In the genomic region with DNA sequence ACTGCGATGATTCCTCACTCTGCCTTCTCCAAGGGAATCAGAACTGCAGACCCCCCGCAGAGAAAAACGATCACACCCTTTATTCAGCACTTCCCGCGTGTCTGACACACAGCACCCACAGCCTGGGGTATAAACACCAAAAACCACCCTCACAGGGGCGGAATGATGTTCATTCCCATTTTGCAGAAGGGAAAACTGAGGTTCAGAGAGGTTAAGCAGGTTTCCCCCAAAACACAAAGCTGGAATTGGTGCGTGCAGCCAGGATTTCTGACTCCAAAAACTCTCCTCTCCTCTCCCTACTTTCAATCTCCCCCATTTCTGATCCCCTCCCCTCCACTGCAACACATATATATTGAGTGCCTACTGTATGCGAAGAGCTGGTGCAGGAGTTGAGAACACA, we compare ENCODE assay signal across 2 cellular contexts.
TF ChIP-seq lines count a peak whose summit lies in the region.

No MANE protein-coding gene starts in this region.

TF ChIP-seq in HepG2, 621 proteins besides CTCF, POLR2A, EP300 and RAD21:
- TF ChIP-seq KDM5B (CRISPR knock-in tag; IDR thresholded peaks at IDR 0.05; ENCODE audit: borderline replicate concordance) (no peak), ZNF629 (CRISPR knock-in tag; conservative IDR thresholded peaks at IDR 0.05) (peak; percentile 60; the same call in 1 of the 2 replicates)

TF ChIP-seq in WTC11, 78 proteins besides CTCF, POLR2A, EP300 and RAD21:
- no peak for TF ChIP-seq MYBL2 (CRISPR knock-in tag; IDR thresholded peaks at IDR 0.05)
- no peak for TF ChIP-seq TCF7 (CRISPR knock-in tag; IDR thresholded peaks at IDR 0.05; ENCODE audit: low read depth)
- TF ChIP-seq, protein P1, sequence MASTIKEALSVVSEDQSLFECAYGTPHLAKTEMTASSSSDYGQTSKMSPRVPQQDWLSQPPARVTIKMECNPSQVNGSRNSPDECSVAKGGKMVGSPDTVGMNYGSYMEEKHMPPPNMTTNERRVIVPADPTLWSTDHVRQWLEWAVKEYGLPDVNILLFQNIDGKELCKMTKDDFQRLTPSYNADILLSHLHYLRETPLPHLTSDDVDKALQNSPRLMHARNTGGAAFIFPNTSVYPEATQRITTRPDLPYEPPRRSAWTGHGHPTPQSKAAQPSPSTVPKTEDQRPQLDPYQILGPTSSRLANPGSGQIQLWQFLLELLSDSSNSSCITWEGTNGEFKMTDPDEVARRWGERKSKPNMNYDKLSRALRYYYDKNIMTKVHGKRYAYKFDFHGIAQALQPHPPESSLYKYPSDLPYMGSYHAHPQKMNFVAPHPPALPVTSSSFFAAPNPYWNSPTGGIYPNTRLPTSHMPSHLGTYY (CRISPR knock-in tag; IDR thresholded peaks at IDR 0.05): no peak
- no peak for TF ChIP-seq ZNF396 (CRISPR knock-in tag; IDR thresholded peaks at IDR 0.05; ENCODE audit: borderline replicate concordance)
- TF ChIP-seq, protein P2, sequence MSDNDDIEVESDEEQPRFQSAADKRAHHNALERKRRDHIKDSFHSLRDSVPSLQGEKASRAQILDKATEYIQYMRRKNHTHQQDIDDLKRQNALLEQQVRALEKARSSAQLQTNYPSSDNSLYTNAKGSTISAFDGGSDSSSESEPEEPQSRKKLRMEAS (CRISPR knock-in tag; IDR thresholded peaks at IDR 0.05): no peak
- no peak for TF ChIP-seq TP53 (CRISPR knock-in tag; IDR thresholded peaks at IDR 0.05)
- no peak for TF ChIP-seq ZNF263 (CRISPR knock-in tag; IDR thresholded peaks at IDR 0.05; ENCODE audit: low read depth)
- TF ChIP-seq SMAD3 (CRISPR knock-in tag; IDR thresholded peaks at IDR 0.05; ENCODE audit: borderline replicate concordance): no peak
- no peak for TF ChIP-seq HMGA2 (CRISPR knock-in tag; IDR thresholded peaks at IDR 0.05)
- no peak for TF ChIP-seq KAT7 (CRISPR knock-in tag; IDR thresholded peaks at IDR 0.05; ENCODE audit: borderline replicate concordance)
- TF ChIP-seq, protein P3, sequence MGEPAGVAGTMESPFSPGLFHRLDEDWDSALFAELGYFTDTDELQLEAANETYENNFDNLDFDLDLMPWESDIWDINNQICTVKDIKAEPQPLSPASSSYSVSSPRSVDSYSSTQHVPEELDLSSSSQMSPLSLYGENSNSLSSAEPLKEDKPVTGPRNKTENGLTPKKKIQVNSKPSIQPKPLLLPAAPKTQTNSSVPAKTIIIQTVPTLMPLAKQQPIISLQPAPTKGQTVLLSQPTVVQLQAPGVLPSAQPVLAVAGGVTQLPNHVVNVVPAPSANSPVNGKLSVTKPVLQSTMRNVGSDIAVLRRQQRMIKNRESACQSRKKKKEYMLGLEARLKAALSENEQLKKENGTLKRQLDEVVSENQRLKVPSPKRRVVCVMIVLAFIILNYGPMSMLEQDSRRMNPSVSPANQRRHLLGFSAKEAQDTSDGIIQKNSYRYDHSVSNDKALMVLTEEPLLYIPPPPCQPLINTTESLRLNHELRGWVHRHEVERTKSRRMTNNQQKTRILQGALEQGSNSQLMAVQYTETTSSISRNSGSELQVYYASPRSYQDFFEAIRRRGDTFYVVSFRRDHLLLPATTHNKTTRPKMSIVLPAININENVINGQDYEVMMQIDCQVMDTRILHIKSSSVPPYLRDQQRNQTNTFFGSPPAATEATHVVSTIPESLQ (CRISPR knock-in tag; IDR thresholded peaks at IDR 0.05): no peak
- TF ChIP-seq, protein P4, sequence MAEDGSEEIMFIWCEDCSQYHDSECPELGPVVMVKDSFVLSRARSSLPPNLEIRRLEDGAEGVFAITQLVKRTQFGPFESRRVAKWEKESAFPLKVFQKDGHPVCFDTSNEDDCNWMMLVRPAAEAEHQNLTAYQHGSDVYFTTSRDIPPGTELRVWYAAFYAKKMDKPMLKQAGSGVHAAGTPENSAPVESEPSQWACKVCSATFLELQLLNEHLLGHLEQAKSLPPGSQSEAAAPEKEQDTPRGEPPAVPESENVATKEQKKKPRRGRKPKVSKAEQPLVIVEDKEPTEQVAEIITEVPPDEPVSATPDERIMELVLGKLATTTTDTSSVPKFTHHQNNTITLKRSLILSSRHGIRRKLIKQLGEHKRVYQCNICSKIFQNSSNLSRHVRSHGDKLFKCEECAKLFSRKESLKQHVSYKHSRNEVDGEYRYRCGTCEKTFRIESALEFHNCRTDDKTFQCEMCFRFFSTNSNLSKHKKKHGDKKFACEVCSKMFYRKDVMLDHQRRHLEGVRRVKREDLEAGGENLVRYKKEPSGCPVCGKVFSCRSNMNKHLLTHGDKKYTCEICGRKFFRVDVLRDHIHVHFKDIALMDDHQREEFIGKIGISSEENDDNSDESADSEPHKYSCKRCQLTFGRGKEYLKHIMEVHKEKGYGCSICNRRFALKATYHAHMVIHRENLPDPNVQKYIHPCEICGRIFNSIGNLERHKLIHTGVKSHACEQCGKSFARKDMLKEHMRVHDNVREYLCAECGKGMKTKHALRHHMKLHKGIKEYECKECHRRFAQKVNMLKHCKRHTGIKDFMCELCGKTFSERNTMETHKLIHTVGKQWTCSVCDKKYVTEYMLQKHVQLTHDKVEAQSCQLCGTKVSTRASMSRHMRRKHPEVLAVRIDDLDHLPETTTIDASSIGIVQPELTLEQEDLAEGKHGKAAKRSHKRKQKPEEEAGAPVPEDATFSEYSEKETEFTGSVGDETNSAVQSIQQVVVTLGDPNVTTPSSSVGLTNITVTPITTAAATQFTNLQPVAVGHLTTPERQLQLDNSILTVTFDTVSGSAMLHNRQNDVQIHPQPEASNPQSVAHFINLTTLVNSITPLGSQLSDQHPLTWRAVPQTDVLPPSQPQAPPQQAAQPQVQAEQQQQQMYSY (CRISPR knock-in tag; IDR thresholded peaks at IDR 0.05): no peak
- TF ChIP-seq FOXK1 (CRISPR knock-in tag; IDR thresholded peaks at IDR 0.05): no peak
- TF ChIP-seq, protein P5, sequence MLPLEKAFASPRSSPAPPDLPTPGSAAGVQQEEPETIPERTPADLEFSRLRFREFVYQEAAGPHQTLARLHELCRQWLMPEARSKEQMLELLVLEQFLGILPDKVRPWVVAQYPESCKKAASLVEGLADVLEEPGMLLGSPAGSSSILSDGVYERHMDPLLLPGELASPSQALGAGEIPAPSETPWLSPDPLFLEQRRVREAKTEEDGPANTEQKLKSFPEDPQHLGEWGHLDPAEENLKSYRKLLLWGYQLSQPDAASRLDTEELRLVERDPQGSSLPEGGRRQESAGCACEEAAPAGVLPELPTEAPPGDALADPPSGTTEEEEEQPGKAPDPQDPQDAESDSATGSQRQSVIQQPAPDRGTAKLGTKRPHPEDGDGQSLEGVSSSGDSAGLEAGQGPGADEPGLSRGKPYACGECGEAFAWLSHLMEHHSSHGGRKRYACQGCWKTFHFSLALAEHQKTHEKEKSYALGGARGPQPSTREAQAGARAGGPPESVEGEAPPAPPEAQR (CRISPR knock-in tag; IDR thresholded peaks at IDR 0.05): no peak
- no peak for TF ChIP-seq EMX1 (CRISPR knock-in tag; IDR thresholded peaks at IDR 0.05)
- TF ChIP-seq, protein P6, sequence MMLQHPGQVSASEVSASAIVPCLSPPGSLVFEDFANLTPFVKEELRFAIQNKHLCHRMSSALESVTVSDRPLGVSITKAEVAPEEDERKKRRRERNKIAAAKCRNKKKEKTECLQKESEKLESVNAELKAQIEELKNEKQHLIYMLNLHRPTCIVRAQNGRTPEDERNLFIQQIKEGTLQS (CRISPR knock-in tag; conservative IDR thresholded peaks at IDR 0.05): no peak
- TF ChIP-seq, protein P7, sequence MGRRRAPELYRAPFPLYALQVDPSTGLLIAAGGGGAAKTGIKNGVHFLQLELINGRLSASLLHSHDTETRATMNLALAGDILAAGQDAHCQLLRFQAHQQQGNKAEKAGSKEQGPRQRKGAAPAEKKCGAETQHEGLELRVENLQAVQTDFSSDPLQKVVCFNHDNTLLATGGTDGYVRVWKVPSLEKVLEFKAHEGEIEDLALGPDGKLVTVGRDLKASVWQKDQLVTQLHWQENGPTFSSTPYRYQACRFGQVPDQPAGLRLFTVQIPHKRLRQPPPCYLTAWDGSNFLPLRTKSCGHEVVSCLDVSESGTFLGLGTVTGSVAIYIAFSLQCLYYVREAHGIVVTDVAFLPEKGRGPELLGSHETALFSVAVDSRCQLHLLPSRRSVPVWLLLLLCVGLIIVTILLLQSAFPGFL (CRISPR knock-in tag; IDR thresholded peaks at IDR 0.05; ENCODE audit: borderline replicate concordance): no peak
- TF ChIP-seq ZNF416 (CRISPR knock-in tag; IDR thresholded peaks at IDR 0.05): no peak
